8 cellular contexts compared by ENCODE assay signal in genomic region chr3:169813757-169814517, GRCh38. TPM values are rescaled to one million over a fixed set of nuclear protein-coding genes. Genes with fewer than 3 reads are reported as not detected.
DNase-seq lines count a peak whose midpoint lies in the region; ATAC-seq and TF ChIP-seq lines count a peak whose summit lies in the region.

No MANE protein-coding gene starts in this region.

- TF ChIP-seq CTCF in brain (conservative IDR thresholded peaks at IDR 0.05): no peak

- H3K23ac ChIP-seq in mesendoderm (ENCODE audit: low read length): no peak overlapping the region

- H4K5ac ChIP-seq in mesendoderm (ENCODE audit: low read length): no peak overlapping the region

- H3K36me3 Mint-ChIP-seq in T-helper 2 cell treated with Interferon-gamma antibody and Interleukin-4, amounts not matched to agents 5 μg/mL and 100 μg/mL, for 36 hours (ENCODE audit: low read depth): peaks cover 10% of the 10 kb centered on the region
- no peaks in the 10 kb centered on the region for H3K36me3 Mint-ChIP-seq in brain
- H3K36me3 Mint-ChIP-seq in stimulated activated naive B cell treated with anti-CD40 and anti-IgM and Interleukin-4, amounts not matched to agents 10 μg/mL and 1 μg/mL and 100 μg/mL, for 72 hours: peaks cover 3 to 5% of the 10 kb centered on the region in 2 donors

- no peak overlapping the region for H3K9ac ChIP-seq in mesendoderm (ENCODE audit: low read length)

- H3K27ac ChIP-seq in mesendoderm (ENCODE audit: low read depth, low read length): no peak overlapping the region

- H3K79me2 ChIP-seq in mesendoderm (ENCODE audit: control insufficient read depth, insufficient read depth, low read length): no peaks in the 10 kb centered on the region

- H2BK15ac ChIP-seq in mesendoderm (replicated peaks; ENCODE audit: low read depth): no peak overlapping the region

- peaks cover 27% of the 10 kb centered on the region for H3K4me1 Mint-ChIP-seq in T-helper 2 cell treated with Interferon-gamma antibody and Interleukin-4, amounts not matched to agents 5 μg/mL and 100 μg/mL, for 36 hours (ENCODE audit: low read depth)
- peaks cover 15% of the 10 kb centered on the region for H3K4me1 Mint-ChIP-seq in brain
- peaks cover 27 to 44% of the 10 kb centered on the region in 2 donors for H3K4me1 Mint-ChIP-seq in stimulated activated naive B cell treated with anti-CD40 and anti-IgM and Interleukin-4, amounts not matched to agents 10 μg/mL and 1 μg/mL and 100 μg/mL, for 72 hours

- H3K4me1 ChIP-seq in mesendoderm (ENCODE audit: control insufficient read depth, low read depth, low read length): no peaks in the 10 kb centered on the region

- H2BK120ac ChIP-seq in mesendoderm (ENCODE audit: low read depth, low read length): no peak overlapping the region

- DNase-seq in GF-D8 (lab: John Stamatoyannopoulos, UW) (peak; percentile 75), MG63 (peak; percentile 65), mesendoderm (peak; percentile 80), inferior parietal cortex (ENCODE audit: extremely low spot score) (no peak)
- peak; percentile 79 for DNase-seq in T-helper 2 cell treated with Interferon-gamma antibody and Interleukin-4, amounts not matched to agents 5 μg/mL and 100 μg/mL, for 36 hours (ENCODE audit: low spot score)
- DNase-seq in stimulated activated naive B cell treated with anti-CD40 and anti-IgM and Interleukin-4, amounts not matched to agents 10 μg/mL and 1 μg/mL and 100 μg/mL, for 72 hours: peak; percentile 86

- peaks cover 28% of the 10 kb centered on the region for H3K9me3 Mint-ChIP-seq in T-helper 2 cell treated with Interferon-gamma antibody and Interleukin-4, amounts not matched to agents 5 μg/mL and 100 μg/mL, for 36 hours
- H3K9me3 Mint-ChIP-seq in brain: peaks cover 10 to 29% (median 19%) of the 10 kb centered on the region in 5 experiments
- H3K9me3 Mint-ChIP-seq in stimulated activated naive B cell treated with anti-CD40 and anti-IgM and Interleukin-4, amounts not matched to agents 10 μg/mL and 1 μg/mL and 100 μg/mL, for 72 hours: peaks cover 6 to 10% of the 10 kb centered on the region in 2 donors

- H3K27me3 ChIP-seq in MG63: no peaks in the 10 kb centered on the region
- no peaks in the 10 kb centered on the region for H3K27me3 ChIP-seq in mesendoderm (ENCODE audit: insufficient read depth, low read length, poor library complexity)

- no CpG with 5 or more reads among the region's 27 CpGs for WGBS in mesendoderm (ENCODE audit: extremely low coverage, insufficient coverage, low lambda C conversion rate)

- H3K4me2 ChIP-seq in mesendoderm (ENCODE audit: low read length): no peak overlapping the region

- peak overlapping the region; percentile 82 for H3K27ac Mint-ChIP-seq in T-helper 2 cell treated with Interferon-gamma antibody and Interleukin-4, amounts not matched to agents 5 μg/mL and 100 μg/mL, for 36 hours
- peak overlapping the region in 1 of 5 experiments; percentile 94 for H3K27ac Mint-ChIP-seq in brain
- H3K27ac Mint-ChIP-seq in stimulated activated naive B cell treated with anti-CD40 and anti-IgM and Interleukin-4, amounts not matched to agents 10 μg/mL and 1 μg/mL and 100 μg/mL, for 72 hours: peak overlapping the region; percentile 93

- no peak overlapping the region for H3K56ac ChIP-seq in mesendoderm (ENCODE audit: low read length)

- no peak overlapping the region for H3K18ac ChIP-seq in mesendoderm (ENCODE audit: low read length)

- H3K4me3 ChIP-seq in MG63 (peak overlapping the region; percentile 48), mesendoderm (ENCODE audit: low read length) (no peak overlapping the region)

- no peak overlapping the region for H3K4ac ChIP-seq in mesendoderm (ENCODE audit: low read depth, low read length)

- no peak overlapping the region for H2BK5ac ChIP-seq in mesendoderm (ENCODE audit: low read length)

- H4K8ac ChIP-seq in mesendoderm (ENCODE audit: low read depth, low read length): no peak overlapping the region

- ATAC-seq in GM21723 (IDR thresholded peaks at IDR 0.05; ENCODE audit: unreplicated experiment): peak; percentile 84
- peak; percentile 87 to 88 for ATAC-seq in stimulated activated naive B cell treated with anti-CD40 and anti-IgM and Interleukin-4, amounts not matched to agents 10 μg/mL and 1 μg/mL and 100 μg/mL, for 72 hours (replicated peaks)

- H3K79me1 ChIP-seq in mesendoderm (ENCODE audit: low read length): no peaks in the 10 kb centered on the region

- peaks cover 8% of the 10 kb centered on the region for H3K9me3 ChIP-seq in MG63

- H3K36me3 ChIP-seq in MG63 (no peaks in the 10 kb centered on the region), mesendoderm (ENCODE audit: control insufficient read depth, insufficient read depth, low read length) (no peaks in the 10 kb centered on the region)

- no peak overlapping the region for H2AK5ac ChIP-seq in mesendoderm (ENCODE audit: low read length)

- H3K4me3 Mint-ChIP-seq in T-helper 2 cell treated with Interferon-gamma antibody and Interleukin-4, amounts not matched to agents 5 μg/mL and 100 μg/mL, for 36 hours: peak overlapping the region; percentile 85
- peak overlapping the region in 3 of 5 experiments; percentile 27 to 83 (median 27) for H3K4me3 Mint-ChIP-seq in brain
- peak overlapping the region; percentile 90 to 91 for H3K4me3 Mint-ChIP-seq in stimulated activated naive B cell treated with anti-CD40 and anti-IgM and Interleukin-4, amounts not matched to agents 10 μg/mL and 1 μg/mL and 100 μg/mL, for 72 hours

- H3K27me3 Mint-ChIP-seq in T-helper 2 cell treated with Interferon-gamma antibody and Interleukin-4, amounts not matched to agents 5 μg/mL and 100 μg/mL, for 36 hours (ENCODE audit: low read depth): peaks cover 26% of the 10 kb centered on the region
- H3K27me3 Mint-ChIP-seq in brain: peaks cover 16% of the 10 kb centered on the region
- no peaks in the 10 kb centered on the region for H3K27me3 Mint-ChIP-seq in stimulated activated naive B cell treated with anti-CD40 and anti-IgM and Interleukin-4, amounts not matched to agents 10 μg/mL and 1 μg/mL and 100 μg/mL, for 72 hours

RNA-seq across cellular contexts. Expression of gene LRRC34, which starts 1.2 kb away (rescaled TPM):
- 3.9 and 12.2 TPM in 2 replicates for total RNA-seq in MG63 (2014; rRNA removed; shearing (Covaris generic); ENCODE audit: low replicate concordance)
- polyA plus RNA-seq in brain (ENCODE audit: insufficient read depth, low read depth, low replicate concordance): 2.9 TPM
- polyA plus RNA-seq in mesendoderm (2013, experiment 1 of 2): 3.0 TPM
- 3.1 TPM for polyA plus RNA-seq in mesendoderm (2013, experiment 2 of 2)

RNA-seq across cellular contexts. Expression of gene LRRIQ4, which starts 1.3 kb away (rescaled TPM):
- not detected in 2 replicates for total RNA-seq in MG63 (2014; rRNA removed; shearing (Covaris generic); ENCODE audit: low replicate concordance)
- polyA plus RNA-seq in brain (ENCODE audit: insufficient read depth, low read depth, low replicate concordance): not detected
- 0.11 TPM for polyA plus RNA-seq in mesendoderm (2013, experiment 1 of 2)
- polyA plus RNA-seq in mesendoderm (2013, experiment 2 of 2): 0.06 TPM

RNA-seq across cellular contexts. Expression of gene MYNN, which starts 40.7 kb away (rescaled TPM):
- total RNA-seq in MG63 (2014; rRNA removed; shearing (Covaris generic); ENCODE audit: low replicate concordance): 22.9 and 33.0 TPM in 2 replicates
- polyA plus RNA-seq in brain (ENCODE audit: insufficient read depth, low read depth, low replicate concordance): 2.9 TPM
- 12.7 TPM for polyA plus RNA-seq in mesendoderm (2013, experiment 1 of 2)
- 12.4 TPM for polyA plus RNA-seq in mesendoderm (2013, experiment 2 of 2)

RNA-seq across cellular contexts. Expression of gene ACTRT3, which starts 44.6 kb away (rescaled TPM):
- 4.3 and 6.0 TPM in 2 replicates for total RNA-seq in MG63 (2014; rRNA removed; shearing (Covaris generic); ENCODE audit: low replicate concordance)
- polyA plus RNA-seq in brain (ENCODE audit: insufficient read depth, low read depth, low replicate concordance): 0.37 TPM
- polyA plus RNA-seq in mesendoderm (2013, experiment 1 of 2): 4.2 TPM
- polyA plus RNA-seq in mesendoderm (2013, experiment 2 of 2): 4.0 TPM

RNA-seq across cellular contexts. Expression of gene TERC, which starts 49.1 kb away (rescaled TPM):
- total RNA-seq in MG63 (2014; rRNA removed; shearing (Covaris generic); ENCODE audit: low replicate concordance): 149 and 154 TPM in 2 replicates
- polyA plus RNA-seq in brain (ENCODE audit: insufficient read depth, low read depth, low replicate concordance): not detected
- 0.84 TPM for polyA plus RNA-seq in mesendoderm (2013, experiment 1 of 2)
- 0.74 TPM for polyA plus RNA-seq in mesendoderm (2013, experiment 2 of 2)

Comparison
In these comparisons a context has a peak if more than half of its experiments do, and no peak if none do; other contexts are left out.
1. H3K4me3 Mint-ChIP-seq: peak in every context shown above with its lines; median percentile 90 in stimulated activated naive B cell treated with anti-CD40 and anti-IgM and Interleukin-4, amounts not matched to agents 10 μg/mL and 1 μg/mL and 100 μg/mL, for 72 hours; 85 in T-helper 2 cell treated with Interferon-gamma antibody and Interleukin-4, amounts not matched to agents 5 μg/mL and 100 μg/mL, for 36 hours; 27 in brain.